In the genomic region with DNA sequence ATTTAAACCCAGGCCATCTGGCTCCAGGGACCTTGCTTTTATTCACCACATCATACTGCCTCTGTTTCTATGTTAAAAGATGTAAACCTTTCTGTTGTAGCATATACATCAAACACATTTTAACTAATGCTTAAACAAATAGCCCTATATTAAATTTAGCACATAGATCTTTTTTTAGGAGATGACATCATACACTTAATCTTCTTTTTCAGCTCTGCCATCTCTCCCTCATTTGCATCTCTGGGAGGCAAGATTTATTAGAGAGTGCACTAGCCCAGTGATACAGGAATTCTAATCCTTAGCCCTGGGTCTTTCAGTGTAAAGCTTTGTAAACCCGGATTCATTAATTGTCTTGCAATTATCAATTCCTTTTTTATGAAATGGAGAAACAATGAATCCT, we compare ENCODE assay signal across 12 cellular contexts. TPM values are rescaled to one million over a fixed set of nuclear protein-coding genes. Genes with fewer than 3 reads are reported as not detected.
"Had no signal": no experiment of that assay in that cellular context is flagged by ENCODE, and none has a peak within 500 bp of the region (broad histone marks: within the 10 kb centered on the region; RNA-seq: fewer than 3 reads in every experiment).

No MANE protein-coding gene starts in this region.

- H3K27ac Mint-ChIP-seq: HFFc6, IgD-negative memory B cell had no signal

- H3K36me3 ChIP-seq: HAP-1 had no signal

- H3K4me3 ChIP-seq: GM23248, HAP-1 had no signal

- H3K4me3 Mint-ChIP-seq: HFFc6, IgD-negative memory B cell had no signal

- H3K4me2 ChIP-seq: KMS-11 had no signal

- ATAC-seq: HCT116 had no signal

- H3K4me1 Mint-ChIP-seq: IgD-negative memory B cell had no signal

- H3K36me3 Mint-ChIP-seq: IgD-negative memory B cell had no signal

- H3K4me1 ChIP-seq: HAP-1 had no signal

- DNase-seq: GM23248, GOT3, H7, HFFc6, KBM-7 had no signal

- H3K27me3 Mint-ChIP-seq: IgD-negative memory B cell had no signal

- H3K9me3 ChIP-seq: HAP-1 had no signal

- H2AFZ ChIP-seq: GM23248 had no signal

- H3K9ac ChIP-seq: GM23248, KMS-11 had no signal

- H3K27ac ChIP-seq: GM23248, KMS-11 had no signal

- FAIRE-seq: HTR-8/SVneo had no signal

RNA-seq across cellular contexts. Expression of gene OR5D16, which starts 13.6 kb away (rescaled TPM):
- total RNA-seq: GM23248, H4, H7, HFFc6, HT-29 had no signal
- polyA plus RNA-seq: GM23248, IgD-negative memory B cell had no signal

RNA-seq across cellular contexts. Expression of gene OR5L2, which starts 25.1 kb away (rescaled TPM):
- total RNA-seq: GM23248, H4, H7, HFFc6, HT-29 had no signal
- polyA plus RNA-seq: GM23248, IgD-negative memory B cell had no signal

RNA-seq across cellular contexts. Expression of gene TRIM51, which starts 31.0 kb away (rescaled TPM):
- total RNA-seq: GM23248, H4, H7, HFFc6, HT-29 had no signal
- polyA plus RNA-seq: GM23248, IgD-negative memory B cell had no signal

RNA-seq across cellular contexts. Expression of gene OR5D18, which starts 32.7 kb away (rescaled TPM):
- total RNA-seq: GM23248, H4, H7, HFFc6, HT-29 had no signal
- polyA plus RNA-seq: GM23248, IgD-negative memory B cell had no signal

RNA-seq across cellular contexts. Expression of gene OR5L1, which starts 41.0 kb away (rescaled TPM):
- total RNA-seq: GM23248, H4, H7, HFFc6, HT-29 had no signal
- polyA plus RNA-seq: GM23248, IgD-negative memory B cell had no signal
